Comparison of ENCODE assay signal across 13 cellular contexts in the genomic region with DNA sequence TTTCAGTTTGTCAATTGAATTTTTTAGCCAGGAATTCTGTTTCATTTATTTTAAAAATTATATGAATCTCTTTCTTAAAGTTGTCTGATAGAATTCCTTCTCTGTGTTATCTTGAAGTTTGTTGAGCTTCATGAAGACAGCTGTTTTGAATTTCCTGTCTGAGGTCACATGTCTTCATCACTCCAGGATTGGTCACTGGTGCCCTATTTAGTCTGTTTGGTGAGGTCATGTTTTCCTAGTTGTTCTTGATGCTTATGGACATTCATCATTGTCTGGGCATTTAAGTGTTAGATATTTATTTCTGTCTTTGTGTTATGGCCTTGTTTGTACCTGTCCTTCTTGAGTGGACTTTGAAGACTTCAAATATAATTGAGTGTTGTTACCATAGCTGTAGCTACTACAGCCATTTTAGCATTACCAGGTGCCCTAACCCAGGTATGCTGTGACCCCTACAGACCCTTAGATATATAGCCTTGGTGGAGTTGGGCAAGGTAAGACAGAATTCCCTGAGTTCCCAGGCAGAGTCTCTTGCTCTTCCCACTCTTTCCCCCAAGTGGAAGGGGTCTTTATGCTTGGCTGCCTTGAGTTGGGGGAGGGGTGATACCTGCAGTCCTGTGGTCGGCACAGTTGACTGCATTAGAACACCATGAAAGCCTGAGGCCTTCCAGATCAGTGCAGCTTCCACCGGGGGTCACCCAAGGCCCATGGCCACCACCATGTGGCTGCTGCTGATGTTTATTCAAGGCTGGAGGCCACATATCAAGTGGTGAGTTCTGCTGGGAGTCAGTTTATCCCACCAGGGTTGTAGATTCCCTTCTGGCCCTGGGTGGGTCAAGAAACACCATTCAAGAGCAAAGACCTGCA.
DNase-seq lines count a peak whose midpoint lies in the region; ATAC-seq and TF ChIP-seq lines count a peak whose summit lies in the region.
"Had no signal": no experiment of that assay in that cellular context is flagged by ENCODE, and none has a peak within 500 bp of the region (broad histone marks: within the 10 kb centered on the region; RNA-seq: fewer than 3 reads in every experiment).

No MANE protein-coding gene starts in this region.

- H3K9me3 Mint-ChIP-seq in WTC11 (peaks cover 5% of the 10 kb centered on the region; the same call in 1 of the 2 replicates), glutamatergic neuron (ENCODE audit: unreplicated experiment) (no peaks in the 10 kb centered on the region)
- H3K9me3 Mint-ChIP-seq: activated B cell treated with CpG ODN at 0.5 μM for 24 hours had no signal

- peak; percentile 96 for ATAC-seq in WTC11
- no peak for ATAC-seq in HG03135 (IDR thresholded peaks at IDR 0.05; ENCODE audit: unreplicated experiment)
- ATAC-seq in HG03378 (IDR thresholded peaks at IDR 0.05; ENCODE audit: unreplicated experiment), result no peak

- POLR2A ChIA-PET in AG04449 (lab: Yijun Ruan, JAX), result no interaction called here
- POLR2A ChIA-PET in WTC11 (lab: Charles Lee), result no interaction called here

- H3K27me3 Mint-ChIP-seq in WTC11 (ENCODE audit: low read depth), result no peaks in the 10 kb centered on the region
- no peaks in the 10 kb centered on the region for H3K27me3 Mint-ChIP-seq in glutamatergic neuron (ENCODE audit: unreplicated experiment)
- H3K27me3 Mint-ChIP-seq: activated B cell treated with CpG ODN at 0.5 μM for 24 hours had no signal

- H3K4me3 Mint-ChIP-seq in WTC11 (no peak overlapping the region), glutamatergic neuron (ENCODE audit: unreplicated experiment) (no peak overlapping the region)
- H3K4me3 Mint-ChIP-seq: activated B cell treated with CpG ODN at 0.5 μM for 24 hours had no signal

- H3K4me1 Mint-ChIP-seq in WTC11 (peaks cover 28% of the 10 kb centered on the region), glutamatergic neuron (ENCODE audit: low read depth, unreplicated experiment) (no peaks in the 10 kb centered on the region)
- H3K4me1 Mint-ChIP-seq: activated B cell treated with CpG ODN at 0.5 μM for 24 hours had no signal

- H3K27ac Mint-ChIP-seq in WTC11, result 0 out of 2 replicates have a peak overlapping the region, but pooled peaks have one; percentile 64
- no peak overlapping the region for H3K27ac Mint-ChIP-seq in glutamatergic neuron (ENCODE audit: unreplicated experiment)
- H3K27ac Mint-ChIP-seq: activated B cell treated with CpG ODN at 0.5 μM for 24 hours had no signal

- no peak for DNase-seq in AG04449 (ENCODE audit: low read depth, low spot score)
- peak; percentile 71 for DNase-seq in HCEC 1CT
- peak; percentile 65 for DNase-seq in WTC11 (ENCODE audit: low spot score)
- peak; percentile 27 for DNase-seq in glutamatergic neuron
- DNase-seq in NCI-H2029 (lab: John Stamatoyannopoulos, UW), result no peak
- no peak for DNase-seq in NCI-H1417 treated with DMSO at 0.1 percent for 48 hours (lab: John Stamatoyannopoulos, UW)
- DNase-seq: activated B cell treated with CpG ODN at 0.5 μM for 24 hours, dorsolateral prefrontal cortex, left ventricle myocardium inferior, MM.1S, OCI-M1 had no signal

- CTCF ChIA-PET in AG04449 (lab: Yijun Ruan, JAX), result interaction anchor here (0.7 to 3.4 kb wide), 6 partner anchors 9 to 264 kb away, joined by 3 to 13 read pairs (median 6); no protein-coding TSS in a partner anchor
- CTCF ChIA-PET in WTC11 (lab: Charles Lee), result interaction anchor here (1.0 to 1.5 kb wide), 3 partner anchors 262 to 271 kb away, joined by 3 read pairs; no protein-coding TSS in a partner anchor

- no peak overlapping the region for H3K4me3 ChIP-seq in AG04449 (ENCODE audit: low read depth, low read length)
- H3K4me3 ChIP-seq: dorsolateral prefrontal cortex, left ventricle myocardium inferior had no signal

- H3K36me3 Mint-ChIP-seq in WTC11 (peaks cover 17% of the 10 kb centered on the region), glutamatergic neuron (ENCODE audit: unreplicated experiment) (no peaks in the 10 kb centered on the region)

- TF ChIP-seq CTCF in AG04449 (IDR thresholded peaks at IDR 0.05; ENCODE audit: insufficient read depth, low read length, missing control alignments) (peak; percentile 31), WTC11 (IDR thresholded peaks at IDR 0.05) (no peak), glutamatergic neuron (IDR thresholded peaks at IDR 0.05; ENCODE audit: partially characterized antibody, unreplicated experiment) (no peak)

TF ChIP-seq in WTC11, 78 proteins besides CTCF, POLR2A, EP300 and RAD21:
- 0 out of 2 replicates have a peak, but pooled peaks have one; percentile 10 for TF ChIP-seq ZSCAN18 (CRISPR knock-in tag; IDR thresholded peaks at IDR 0.05)
- TF ChIP-seq ZNF121 (CRISPR knock-in tag; IDR thresholded peaks at IDR 0.05), result peak; percentile 96
- TF ChIP-seq ZNF281 (CRISPR knock-in tag; IDR thresholded peaks at IDR 0.05), result peak; percentile 19; the same call in 1 of the 2 replicates
- no peak for TF ChIP-seq ESRRA (CRISPR knock-in tag; IDR thresholded peaks at IDR 0.05; ENCODE audit: borderline replicate concordance)
- TF ChIP-seq, protein P1, sequence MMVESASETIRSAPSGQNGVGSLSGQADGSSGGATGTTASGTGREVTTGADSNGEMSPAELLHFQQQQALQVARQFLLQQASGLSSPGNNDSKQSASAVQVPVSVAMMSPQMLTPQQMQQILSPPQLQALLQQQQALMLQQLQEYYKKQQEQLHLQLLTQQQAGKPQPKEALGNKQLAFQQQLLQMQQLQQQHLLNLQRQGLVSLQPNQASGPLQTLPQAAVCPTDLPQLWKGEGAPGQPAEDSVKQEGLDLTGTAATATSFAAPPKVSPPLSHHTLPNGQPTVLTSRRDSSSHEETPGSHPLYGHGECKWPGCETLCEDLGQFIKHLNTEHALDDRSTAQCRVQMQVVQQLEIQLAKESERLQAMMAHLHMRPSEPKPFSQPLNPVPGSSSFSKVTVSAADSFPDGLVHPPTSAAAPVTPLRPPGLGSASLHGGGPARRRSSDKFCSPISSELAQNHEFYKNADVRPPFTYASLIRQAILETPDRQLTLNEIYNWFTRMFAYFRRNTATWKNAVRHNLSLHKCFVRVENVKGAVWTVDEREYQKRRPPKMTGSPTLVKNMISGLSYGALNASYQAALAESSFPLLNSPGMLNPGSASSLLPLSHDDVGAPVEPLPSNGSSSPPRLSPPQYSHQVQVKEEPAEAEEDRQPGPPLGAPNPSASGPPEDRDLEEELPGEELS (CRISPR knock-in tag; IDR thresholded peaks at IDR 0.05), result no peak
- TF ChIP-seq ZNF138 (CRISPR knock-in tag; conservative IDR thresholded peaks at IDR 0.05), result no peak

Comparison
In these comparisons a context has a peak if more than half of its experiments do, and no peak if none do; other contexts are left out.
1. DNase-seq: peak in HCEC 1CT (single experiment), WTC11 (single experiment) and glutamatergic neuron (single experiment); none in AG04449 (single experiment), NCI-H2029 (single experiment) and NCI-H1417 treated with DMSO at 0.1 percent for 48 hours (single experiment).